Comparison of ENCODE assay signal across 8 cellular contexts in genomic region chr16:1343428-1344242, GRCh38. TPM values are rescaled to one million over a fixed set of nuclear protein-coding genes. Genes with fewer than 3 reads are reported as not detected.
A peak's percentile ranks its signal among the peaks of the same experiment; 100 is the strongest.
DNase-seq lines count a peak whose midpoint lies in the region; ATAC-seq and TF ChIP-seq lines count a peak whose summit lies in the region.

No MANE protein-coding gene starts in this region.

- H3K9me3 ChIP-seq in right lobe of liver = no peaks in the 10 kb centered on the region

- peaks cover 0 to 13% (median 6%) of the 10 kb centered on the region in 4 donors for H3K4me1 ChIP-seq in right lobe of liver

- no peak for TF ChIP-seq CTCF in right lobe of liver (IDR thresholded peaks at IDR 0.05)

- peak overlapping the region; percentile 35 for H3K4me3 Mint-ChIP-seq in stimulated activated naive CD8-positive, alpha-beta T cell treated with anti-CD3 and anti-CD28 coated beads, Interleukin-15, Interleukin-2, amounts not matched to agents 100 ng/mL and 50 ng/mL, for 24 hours
- peak overlapping the region; percentile 73 for H3K4me3 Mint-ChIP-seq in activated T-helper 17 cell treated with anti-CD3 and anti-CD28 coated beads, Interleukin-2, amount 50 U/mL, for 72 hours

- H3K9me3 Mint-ChIP-seq in stimulated activated naive CD8-positive, alpha-beta T cell treated with anti-CD3 and anti-CD28 coated beads, Interleukin-15, Interleukin-2, amounts not matched to agents 100 ng/mL and 50 ng/mL, for 24 hours = no peaks in the 10 kb centered on the region
- no peaks in the 10 kb centered on the region for H3K9me3 Mint-ChIP-seq in activated T-helper 17 cell treated with anti-CD3 and anti-CD28 coated beads, Interleukin-2, amount 50 U/mL, for 72 hours

- peak overlapping the region; percentile 71 for H3K27ac Mint-ChIP-seq in stimulated activated naive CD8-positive, alpha-beta T cell treated with anti-CD3 and anti-CD28 coated beads, Interleukin-15, Interleukin-2, amounts not matched to agents 100 ng/mL and 50 ng/mL, for 24 hours
- H3K27ac Mint-ChIP-seq in activated T-helper 17 cell treated with anti-CD3 and anti-CD28 coated beads, Interleukin-2, amount 50 U/mL, for 72 hours = peak overlapping the region; percentile 49

- no peaks in the 10 kb centered on the region for H3K36me3 ChIP-seq in right lobe of liver

- no peaks in the 10 kb centered on the region for H3K27me3 Mint-ChIP-seq in stimulated activated naive CD8-positive, alpha-beta T cell treated with anti-CD3 and anti-CD28 coated beads, Interleukin-15, Interleukin-2, amounts not matched to agents 100 ng/mL and 50 ng/mL, for 24 hours
- H3K27me3 Mint-ChIP-seq in activated T-helper 17 cell treated with anti-CD3 and anti-CD28 coated beads, Interleukin-2, amount 50 U/mL, for 72 hours = no peaks in the 10 kb centered on the region

- no peak for TF ChIP-seq POLR2A in right lobe of liver (IDR thresholded peaks at IDR 0.05)

- DNase-seq in stimulated activated naive CD8-positive, alpha-beta T cell treated with anti-CD3 and anti-CD28 coated beads, Interleukin-15, Interleukin-2, amounts not matched to agents 100 U/mL and 50 U/mL, for 24 hours = no peak
- DNase-seq in right lobe of liver (no peak), NCI-H524 treated with DMSO at 0.1 percent for 48 hours (lab: John Stamatoyannopoulos, UW) (no peak), NCI-H2081 (lab: John Stamatoyannopoulos, UW) (no peak)

- no peak for ATAC-seq in stimulated activated naive CD8-positive, alpha-beta T cell treated with anti-CD3 and anti-CD28 coated beads, Interleukin-15, Interleukin-2, amounts not matched to agents 100 U/mL and 50 U/mL, for 24 hours
- no peak for ATAC-seq in activated T-helper 17 cell treated with anti-CD3 and anti-CD28 coated beads, Interleukin-2, amount 50 U/mL, for 72 hours (replicated peaks)
- ATAC-seq in right lobe of liver (peak in 1 of 4 donors; percentile 7), GM21360 (IDR thresholded peaks at IDR 0.05; ENCODE audit: unreplicated experiment) (no peak), HG03175 (IDR thresholded peaks at IDR 0.05; ENCODE audit: unreplicated experiment) (no peak)

- no peak overlapping the region for H3K27ac ChIP-seq in right lobe of liver

- WGBS in right lobe of liver (ENCODE audit: insufficient coverage, low coverage, low lambda C conversion rate, missing lambda C conversion rate) = 6% methylated on average over 10 of the region's 44 CpGs

- intact Hi-C loops in right lobe of liver (cut with DNase I) = no loop called here

- peak overlapping the region; percentile 39 to 58 (median 48) for H3K4me3 ChIP-seq in right lobe of liver

- H3K36me3 Mint-ChIP-seq in stimulated activated naive CD8-positive, alpha-beta T cell treated with anti-CD3 and anti-CD28 coated beads, Interleukin-15, Interleukin-2, amounts not matched to agents 100 ng/mL and 50 ng/mL, for 24 hours (ENCODE audit: low read depth) = no peaks in the 10 kb centered on the region
- H3K36me3 Mint-ChIP-seq in activated T-helper 17 cell treated with anti-CD3 and anti-CD28 coated beads, Interleukin-2, amount 50 U/mL, for 72 hours (ENCODE audit: low read depth) = no peaks in the 10 kb centered on the region

- H3K27me3 ChIP-seq in right lobe of liver = no peaks in the 10 kb centered on the region

- peaks cover 25% of the 10 kb centered on the region for H3K4me1 Mint-ChIP-seq in stimulated activated naive CD8-positive, alpha-beta T cell treated with anti-CD3 and anti-CD28 coated beads, Interleukin-15, Interleukin-2, amounts not matched to agents 100 ng/mL and 50 ng/mL, for 24 hours (ENCODE audit: low read depth)
- peaks cover 7% of the 10 kb centered on the region for H3K4me1 Mint-ChIP-seq in activated T-helper 17 cell treated with anti-CD3 and anti-CD28 coated beads, Interleukin-2, amount 50 U/mL, for 72 hours

RNA-seq across cellular contexts. Expression of gene TSR3, which starts 8.0 kb away (rescaled TPM):
- total RNA-seq in activated T-helper 17 cell treated with anti-CD3 and anti-CD28 coated beads, Interleukin-2, amount 50 U/mL, for 72 hours = 10 to 100 TPM; 36.7 to 64.2 TPM
- total RNA-seq in right lobe of liver = 10 to 100 TPM; 20.7 to 66.5 (median 24.5) TPM

RNA-seq across cellular contexts. Expression of gene GNPTG, which starts 8.1 kb away (rescaled TPM):
- 10 to 100 TPM; 22.6 to 24.4 TPM for total RNA-seq in activated T-helper 17 cell treated with anti-CD3 and anti-CD28 coated beads, Interleukin-2, amount 50 U/mL, for 72 hours
- 10 to 100 TPM; 44.3 to 72.8 (median 63.0) TPM for total RNA-seq in right lobe of liver

RNA-seq across cellular contexts. Expression of gene BAIAP3, which starts 10.2 kb away (rescaled TPM):
- total RNA-seq in activated T-helper 17 cell treated with anti-CD3 and anti-CD28 coated beads, Interleukin-2, amount 50 U/mL, for 72 hours = 1 to 10 TPM in 1 of 2 donors, under 1 TPM in 1; 0.71 to 2.2 TPM
- total RNA-seq in right lobe of liver = 1 to 10 TPM; 5.4 to 7.6 (median 5.8) TPM

RNA-seq across cellular contexts. Expression of gene UBE2I, which starts 34.2 kb away (rescaled TPM):
- total RNA-seq in activated T-helper 17 cell treated with anti-CD3 and anti-CD28 coated beads, Interleukin-2, amount 50 U/mL, for 72 hours = 100 to 1,000 TPM; 204 to 206 TPM
- total RNA-seq in right lobe of liver = 10 to 100 TPM; 25.0 to 48.0 (median 39.3) TPM
